8 cellular contexts compared by ENCODE assay signal in genomic region chr20:45791668-45792512, GRCh38.
DNase-seq lines count a peak whose midpoint lies in the region; ATAC-seq lines count a peak whose summit lies in the region.

Gene DNTTIP1, plus strand, starts transcription at chr20:45791954. Its CDS starts 51 bp downstream, at chr20:45792005.
Gene WFDC3, minus strand, starts transcription at chr20:45791883. Its CDS starts 1,908 bp downstream, at chr20:45789975.

- ATAC-seq in GM18870 (IDR thresholded peaks at IDR 0.05; ENCODE audit: unreplicated experiment) (peak; percentile 69), HG03108 (IDR thresholded peaks at IDR 0.05; ENCODE audit: unreplicated experiment) (peak; percentile 82)

- DNase-seq in ACHN (peak; percentile 87), NCI-H2227 (lab: John Stamatoyannopoulos, UW; ENCODE audit: unreplicated experiment) (peak; percentile 96), islet precursor cell (peak; percentile 95)
- DNase-seq in activated CD4-positive, CD25-positive, alpha-beta regulatory T cell treated with anti-CD3 and anti-CD28 coated beads, Interleukin-2, amount 50 U/mL, for 16 hours (ENCODE audit: low read depth, low spot score) = peak; percentile 67
- peak; percentile 80 for DNase-seq in central memory CD4-positive, alpha-beta T cell
- DNase-seq in stimulated activated CD4-positive, alpha-beta T cell treated with anti-CD3 and anti-CD28 coated beads, Interleukin-12 subunit alpha, Interleukin-12 subunit beta, amount 100 ng/mL, for 24 hours (ENCODE audit: low read depth in 2 of 2) = peak; percentile 73 to 84

- in situ Hi-C loops in ACHN (cut with HindIII; ENCODE audit: low pct_ligation_motif_present, low pct_unique_long_range_greater_than_20kb, low sequenced_read_pairs) = no loop called here

Comparison
In these comparisons a context has a peak if more than half of its experiments do, and no peak if none do; other contexts are left out.
1. Peak in every context shown above with its lines: DNase-seq and ATAC-seq.